Comparison of ENCODE assay signal across 8 cellular contexts in genomic region chr4:185204238-185204910, GRCh38. TPM values are rescaled to one million over a fixed set of nuclear protein-coding genes. Genes with fewer than 3 reads are reported as not detected.
A peak's percentile ranks its signal among the peaks of the same experiment; 100 is the strongest.
DNase-seq lines count a peak whose midpoint lies in the region; ATAC-seq and TF ChIP-seq lines count a peak whose summit lies in the region.

No MANE protein-coding gene starts in this region.

- peak overlapping the region; percentile 78 for H3K27ac Mint-ChIP-seq in activated CD8-positive, alpha-beta memory T cell treated with anti-CD3 and anti-CD28 coated beads, Interleukin-2, amount 10 ng/mL, durations not matched to agents 7 days and 5 days

- H3K4me2 ChIP-seq in neural cell (ENCODE audit: low read length): peak overlapping the region; percentile 97

- CTCF ChIA-PET in activated CD8-positive, alpha-beta memory T cell treated with anti-CD3 and anti-CD28 coated beads, Interleukin-2, amount 10 ng/mL, durations not matched to agents 7 days and 5 days (lab: Charles Lee): interaction anchor here (1.6 kb wide), 1 partner anchor 102 kb away, joined by 4 read pairs; no protein-coding TSS in a partner anchor

- no peaks in the 10 kb centered on the region for H3K27me3 Mint-ChIP-seq in activated CD8-positive, alpha-beta memory T cell treated with anti-CD3 and anti-CD28 coated beads, Interleukin-2, amount 10 ng/mL, durations not matched to agents 7 days and 5 days

- H3K4me1 ChIP-seq in NT2/D1 (ENCODE audit: insufficient read depth, insufficient read length): no peaks in the 10 kb centered on the region
- H3K4me1 ChIP-seq in duodenal mucosa (ENCODE audit: control insufficient read depth in 1 of 2, insufficient read depth in 2 of 2, low read length in 2 of 2): peaks cover 16 to 22% of the 10 kb centered on the region in 2 donors

- peak overlapping the region; percentile 68 for H2AFZ ChIP-seq in neural cell (ENCODE audit: low read depth, low read length)

- H3K9ac ChIP-seq in NT2/D1 (ENCODE audit: insufficient read length, low read depth): peak overlapping the region; percentile 80
- peak overlapping the region; percentile 55 to 74 for H3K9ac ChIP-seq in duodenal mucosa (ENCODE audit: low read depth in 1 of 2, low read length in 2 of 2)
- peak overlapping the region; percentile 74 for H3K9ac ChIP-seq in neural cell (ENCODE audit: low read length)

- H3F3A ChIP-seq in neural cell (ENCODE audit: insufficient read depth, low read length, poor library complexity, severe bottlenecking): peaks cover 6% of the 10 kb centered on the region

- H3K4me3 ChIP-seq in NT2/D1 (ENCODE audit: insufficient read length, low read depth) (peak overlapping the region; percentile 54), duodenal mucosa (ENCODE audit: low read depth in 1 of 2, low read length in 2 of 2) (peak overlapping the region; percentile 63 to 73), neural cell (ENCODE audit: low read length) (peak overlapping the region; percentile 70)

- H3K9me2 ChIP-seq in neural cell (ENCODE audit: insufficient read depth, low read length): no peaks in the 10 kb centered on the region

- H4K20me1 ChIP-seq in neural cell (ENCODE audit: insufficient read depth): no peaks in the 10 kb centered on the region

- H3K27ac ChIP-seq in duodenal mucosa (ENCODE audit: low read depth, low read length) (no peak overlapping the region), neural cell (ENCODE audit: low read length) (peak overlapping the region; percentile 79)

- H3K9me3 ChIP-seq in NT2/D1 (ENCODE audit: insufficient read depth, low read length): no peaks in the 10 kb centered on the region
- no peaks in the 10 kb centered on the region for H3K9me3 ChIP-seq in duodenal mucosa (ENCODE audit: control insufficient read depth in 1 of 2, low read length in 2 of 2)
- H3K9me3 ChIP-seq in neural cell (ENCODE audit: low read length): no peaks in the 10 kb centered on the region

- no peak for TF ChIP-seq EP300 in neural cell (conservative IDR thresholded peaks at IDR 0.05; ENCODE audit: poor library complexity, severe bottlenecking)

- TF ChIP-seq CTCF in neural cell (IDR thresholded peaks at IDR 0.05; ENCODE audit: poor library complexity, severe bottlenecking): no peak

- no peaks in the 10 kb centered on the region for H3K9me3 Mint-ChIP-seq in activated CD8-positive, alpha-beta memory T cell treated with anti-CD3 and anti-CD28 coated beads, Interleukin-2, amount 10 ng/mL, durations not matched to agents 7 days and 5 days (ENCODE audit: low read depth)

- TF ChIP-seq RAD21 in neural cell (conservative IDR thresholded peaks at IDR 0.05): no peak

- H3K4me1 Mint-ChIP-seq in activated CD8-positive, alpha-beta memory T cell treated with anti-CD3 and anti-CD28 coated beads, Interleukin-2, amount 10 ng/mL, durations not matched to agents 7 days and 5 days: peaks cover 49% of the 10 kb centered on the region

- H3K36me3 ChIP-seq in NT2/D1 (ENCODE audit: insufficient read depth, insufficient read length, low read length): peaks cover 3% of the 10 kb centered on the region
- no peaks in the 10 kb centered on the region for H3K36me3 ChIP-seq in duodenal mucosa (ENCODE audit: control insufficient read depth in 1 of 2, insufficient read depth in 2 of 2, low read length in 2 of 2)
- no peaks in the 10 kb centered on the region for H3K36me3 ChIP-seq in neural cell (ENCODE audit: insufficient read depth, low read length)

- H3K36me3 Mint-ChIP-seq in activated CD8-positive, alpha-beta memory T cell treated with anti-CD3 and anti-CD28 coated beads, Interleukin-2, amount 10 ng/mL, durations not matched to agents 7 days and 5 days: no peaks in the 10 kb centered on the region

- DNase-seq in activated CD8-positive, alpha-beta memory T cell treated with anti-CD3 and anti-CD28 coated beads, Interleukin-2, amount 10 ng/mL, durations not matched to agents 7 days and 5 days: no peak
- no peak for DNase-seq in activated CD8-positive, alpha-beta memory T cell treated with anti-CD3 and anti-CD28 coated beads, Interleukin-2, amount 50 U/mL, for 4 hours
- no peak for DNase-seq in NT2/D1 (ENCODE audit: low read depth, low spot score)
- DNase-seq in central memory CD4-positive, alpha-beta T cell: no peak
- no peak for DNase-seq in iPS-NIHi11 (ENCODE audit: low spot score)

- H3K27me3 ChIP-seq in NT2/D1 (ENCODE audit: insufficient read depth, insufficient read length): peaks cover 18% of the 10 kb centered on the region
- no peaks in the 10 kb centered on the region for H3K27me3 ChIP-seq in duodenal mucosa (ENCODE audit: control insufficient read depth in 1 of 2, insufficient read depth in 2 of 2, low read length in 2 of 2)
- no peaks in the 10 kb centered on the region for H3K27me3 ChIP-seq in neural cell (ENCODE audit: insufficient read depth, low read depth, low read length)

- no peaks in the 10 kb centered on the region for H3K79me2 ChIP-seq in neural cell (replicated peaks; ENCODE audit: insufficient read depth, low read length)

- peak overlapping the region; percentile 87 for H3K4me3 Mint-ChIP-seq in activated CD8-positive, alpha-beta memory T cell treated with anti-CD3 and anti-CD28 coated beads, Interleukin-2, amount 10 ng/mL, durations not matched to agents 7 days and 5 days

- ATAC-seq in activated CD8-positive, alpha-beta memory T cell treated with anti-CD3 and anti-CD28 coated beads, Interleukin-2, amount 10 ng/mL, durations not matched to agents 7 days and 5 days: no peak
- no peak for ATAC-seq in GM21381 (IDR thresholded peaks at IDR 0.05; ENCODE audit: unreplicated experiment)

TF ChIP-seq in neural cell, 6 proteins besides CTCF, POLR2A, EP300 and RAD21:
- TF ChIP-seq REST (IDR thresholded peaks at IDR 0.05; ENCODE audit: borderline replicate concordance): peak; percentile 16
- no peak for TF ChIP-seq SMC3 (conservative IDR thresholded peaks at IDR 0.05; ENCODE audit: poor library complexity)
TF ChIP-seq in neural cell: peak in this region for 1.

RNA-seq across cellular contexts. Expression of gene CFAP97, which starts 0.6 kb away (rescaled TPM):
- total RNA-seq in activated CD8-positive, alpha-beta memory T cell treated with anti-CD3 and anti-CD28 coated beads, Interleukin-2, amount 10 ng/mL, durations not matched to agents 7 days and 5 days: 10 to 100 TPM; 30.8 to 31.8 TPM
- polyA plus RNA-seq in neural cell: 26.1 and 29.8 TPM in 2 replicates
- 50.9 and 60.9 TPM in 2 replicates for polyA minus RNA-seq in neural cell

RNA-seq across cellular contexts. Expression of gene SNX25, which starts 5.0 kb away (rescaled TPM):
- total RNA-seq in activated CD8-positive, alpha-beta memory T cell treated with anti-CD3 and anti-CD28 coated beads, Interleukin-2, amount 10 ng/mL, durations not matched to agents 7 days and 5 days: 10 to 100 TPM; 16.2 to 16.9 TPM
- polyA plus RNA-seq in neural cell: 6.4 and 7.9 TPM in 2 replicates
- 14.6 and 26.5 TPM in 2 replicates for polyA minus RNA-seq in neural cell
